In genomic region chr9:6501526-6502210, GRCh38 we compare ENCODE assay signal across 2 cellular contexts.
TF ChIP-seq lines count a peak whose summit lies in the region.

No MANE protein-coding gene starts in this region.

TF ChIP-seq in liver, 16 proteins besides CTCF, POLR2A, EP300 and RAD21 (continued from another document):
- TF ChIP-seq REST (IDR thresholded peaks at IDR 0.05) (peak; percentile 51), FOXA1 (IDR thresholded peaks at IDR 0.05) (peak; percentile 46), GABPA (IDR thresholded peaks at IDR 0.05 in 1 of 2, conservative IDR thresholded peaks at IDR 0.05 in 1 of 2) (no peak), SP1 (IDR thresholded peaks at IDR 0.05) (peak; percentile 38), HNF4A (conservative IDR thresholded peaks at IDR 0.05) (peak; percentile 72 to 79), YY1 (IDR thresholded peaks at IDR 0.05) (no peak)

TF ChIP-seq in HepG2, 621 proteins besides CTCF, POLR2A, EP300 and RAD21 (continued from another document):
- TF ChIP-seq, protein P1, sequence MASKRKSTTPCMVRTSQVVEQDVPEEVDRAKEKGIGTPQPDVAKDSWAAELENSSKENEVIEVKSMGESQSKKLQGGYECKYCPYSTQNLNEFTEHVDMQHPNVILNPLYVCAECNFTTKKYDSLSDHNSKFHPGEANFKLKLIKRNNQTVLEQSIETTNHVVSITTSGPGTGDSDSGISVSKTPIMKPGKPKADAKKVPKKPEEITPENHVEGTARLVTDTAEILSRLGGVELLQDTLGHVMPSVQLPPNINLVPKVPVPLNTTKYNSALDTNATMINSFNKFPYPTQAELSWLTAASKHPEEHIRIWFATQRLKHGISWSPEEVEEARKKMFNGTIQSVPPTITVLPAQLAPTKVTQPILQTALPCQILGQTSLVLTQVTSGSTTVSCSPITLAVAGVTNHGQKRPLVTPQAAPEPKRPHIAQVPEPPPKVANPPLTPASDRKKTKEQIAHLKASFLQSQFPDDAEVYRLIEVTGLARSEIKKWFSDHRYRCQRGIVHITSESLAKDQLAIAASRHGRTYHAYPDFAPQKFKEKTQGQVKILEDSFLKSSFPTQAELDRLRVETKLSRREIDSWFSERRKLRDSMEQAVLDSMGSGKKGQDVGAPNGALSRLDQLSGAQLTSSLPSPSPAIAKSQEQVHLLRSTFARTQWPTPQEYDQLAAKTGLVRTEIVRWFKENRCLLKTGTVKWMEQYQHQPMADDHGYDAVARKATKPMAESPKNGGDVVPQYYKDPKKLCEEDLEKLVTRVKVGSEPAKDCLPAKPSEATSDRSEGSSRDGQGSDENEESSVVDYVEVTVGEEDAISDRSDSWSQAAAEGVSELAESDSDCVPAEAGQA (IDR thresholded peaks at IDR 0.05; ENCODE audit: low read depth): no peak
- TF ChIP-seq, protein P1 (CRISPR knock-in tag; IDR thresholded peaks at IDR 0.05; ENCODE audit: borderline replicate concordance): no peak
- TF ChIP-seq, protein P2, sequence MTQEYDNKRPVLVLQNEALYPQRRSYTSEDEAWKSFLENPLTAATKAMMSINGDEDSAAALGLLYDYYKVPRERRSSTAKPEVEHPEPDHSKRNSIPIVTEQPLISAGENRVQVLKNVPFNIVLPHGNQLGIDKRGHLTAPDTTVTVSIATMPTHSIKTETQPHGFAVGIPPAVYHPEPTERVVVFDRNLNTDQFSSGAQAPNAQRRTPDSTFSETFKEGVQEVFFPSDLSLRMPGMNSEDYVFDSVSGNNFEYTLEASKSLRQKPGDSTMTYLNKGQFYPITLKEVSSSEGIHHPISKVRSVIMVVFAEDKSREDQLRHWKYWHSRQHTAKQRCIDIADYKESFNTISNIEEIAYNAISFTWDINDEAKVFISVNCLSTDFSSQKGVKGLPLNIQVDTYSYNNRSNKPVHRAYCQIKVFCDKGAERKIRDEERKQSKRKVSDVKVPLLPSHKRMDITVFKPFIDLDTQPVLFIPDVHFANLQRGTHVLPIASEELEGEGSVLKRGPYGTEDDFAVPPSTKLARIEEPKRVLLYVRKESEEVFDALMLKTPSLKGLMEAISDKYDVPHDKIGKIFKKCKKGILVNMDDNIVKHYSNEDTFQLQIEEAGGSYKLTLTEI (CRISPR knock-in tag; conservative IDR thresholded peaks at IDR 0.05): no peak
- TF ChIP-seq NFAT5 (CRISPR knock-in tag; IDR thresholded peaks at IDR 0.05) (no peak), ZNF549 (CRISPR knock-in tag; IDR thresholded peaks at IDR 0.05) (no peak), HNRNPUL1 (IDR thresholded peaks at IDR 0.05; ENCODE audit: low read depth, low read length) (no peak), RNF219 (CRISPR knock-in tag; IDR thresholded peaks at IDR 0.05) (no peak)
